In the genomic region with DNA sequence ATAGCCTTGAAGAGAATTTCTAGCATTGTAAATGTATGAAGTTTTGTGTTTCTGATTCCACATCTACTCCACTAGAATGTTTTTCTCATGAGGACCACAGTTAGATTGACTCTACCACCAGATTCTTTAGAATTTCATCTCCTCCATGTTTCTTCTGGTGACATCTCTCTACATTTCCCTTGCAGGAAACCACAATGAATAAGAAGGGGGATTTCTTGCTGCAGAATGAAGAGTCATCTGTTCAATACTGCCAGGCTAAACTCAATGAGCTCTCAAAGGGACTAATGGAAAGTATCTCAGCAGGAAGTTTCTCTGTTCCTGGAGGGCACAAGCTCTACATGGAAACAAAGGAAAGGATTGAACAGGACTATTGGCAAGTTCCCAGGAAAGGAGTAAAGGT, we compare ENCODE assay signal across 14 cellular contexts. TPM values are rescaled to one million over a fixed set of nuclear protein-coding genes. Genes with fewer than 3 reads are reported as not detected.
DNase-seq lines count a peak whose midpoint lies in the region; ATAC-seq and TF ChIP-seq lines count a peak whose summit lies in the region.
"Had no signal": no experiment of that assay in that cellular context is flagged by ENCODE, and none has a peak within 500 bp of the region (broad histone marks: within the 10 kb centered on the region; RNA-seq: fewer than 3 reads in every experiment).

No MANE protein-coding gene starts in this region.

- POLR2A ChIA-PET in activated CD4-positive, alpha-beta T cell treated with anti-CD3 and anti-CD28 coated beads for 36 hours (lab: Charles Lee) = no interaction called here
- POLR2A ChIA-PET in activated CD4-positive, alpha-beta T cell treated with anti-CD3 and anti-CD28 coated beads, Interleukin-2, amount 10 ng/mL, durations not matched to agents 7 days and 5 days (lab: Charles Lee) = no interaction called here

- no peaks in the 10 kb centered on the region for H3K36me3 Mint-ChIP-seq in activated CD4-positive, alpha-beta T cell treated with anti-CD3 and anti-CD28 coated beads for 36 hours (ENCODE audit: low read depth)
- no peaks in the 10 kb centered on the region for H3K36me3 Mint-ChIP-seq in activated CD4-positive, alpha-beta T cell treated with anti-CD3 and anti-CD28 coated beads, Interleukin-2, amount 10 ng/mL, durations not matched to agents 7 days and 5 days (ENCODE audit: low read depth)

- H3K9me3 Mint-ChIP-seq in activated CD4-positive, alpha-beta T cell treated with anti-CD3 and anti-CD28 coated beads for 36 hours (ENCODE audit: low read depth) = no peaks in the 10 kb centered on the region
- peaks cover 6% of the 10 kb centered on the region for H3K9me3 Mint-ChIP-seq in activated CD4-positive, alpha-beta T cell treated with anti-CD3 and anti-CD28 coated beads, Interleukin-2, amount 10 ng/mL, durations not matched to agents 7 days and 5 days
- H3K9me3 Mint-ChIP-seq: GM23338 had no signal

- ATAC-seq in activated CD4-positive, alpha-beta T cell treated with anti-CD3 and anti-CD28 coated beads for 36 hours = peak; percentile 79
- ATAC-seq in HG03442 (IDR thresholded peaks at IDR 0.05; ENCODE audit: unreplicated experiment) = no peak
- ATAC-seq: GM12878, GM23338 had no signal

- CTCF ChIA-PET in activated CD4-positive, alpha-beta T cell treated with anti-CD3 and anti-CD28 coated beads for 36 hours (lab: Charles Lee) = interaction anchor here (0.6 to 1.3 kb wide), 4 partner anchors 26 to 211 kb away, joined by 3 to 4 read pairs (median 3); no protein-coding TSS in a partner anchor
- CTCF ChIA-PET in activated CD4-positive, alpha-beta T cell treated with anti-CD3 and anti-CD28 coated beads, Interleukin-2, amount 10 ng/mL, durations not matched to agents 7 days and 5 days (lab: Charles Lee) = interaction anchor here (1.0 kb wide), 1 partner anchor 184 kb away, joined by 3 read pairs; a partner anchor contains a TSS

- TF ChIP-seq CTCF in GM10266 (IDR thresholded peaks at IDR 0.05; ENCODE audit: control insufficient read depth, insufficient read depth, low read depth, missing control alignments) = no peak

- intact Hi-C loops in activated CD4-positive, alpha-beta T cell treated with anti-CD3 and anti-CD28 coated beads for 36 hours (cut with DNase I, micrococcal nuclease) = no loop called here

- no peak overlapping the region for H3K27ac Mint-ChIP-seq in activated CD4-positive, alpha-beta T cell treated with anti-CD3 and anti-CD28 coated beads for 36 hours
- H3K27ac Mint-ChIP-seq in activated CD4-positive, alpha-beta T cell treated with anti-CD3 and anti-CD28 coated beads, Interleukin-2, amount 10 ng/mL, durations not matched to agents 7 days and 5 days = no peak overlapping the region
- H3K27ac Mint-ChIP-seq: GM23338 had no signal

- no peak overlapping the region for H3K4me3 Mint-ChIP-seq in activated CD4-positive, alpha-beta T cell treated with anti-CD3 and anti-CD28 coated beads for 36 hours
- no peak overlapping the region for H3K4me3 Mint-ChIP-seq in activated CD4-positive, alpha-beta T cell treated with anti-CD3 and anti-CD28 coated beads, Interleukin-2, amount 10 ng/mL, durations not matched to agents 7 days and 5 days
- H3K4me3 Mint-ChIP-seq: GM23338 had no signal

- H3K27me3 Mint-ChIP-seq in activated CD4-positive, alpha-beta T cell treated with anti-CD3 and anti-CD28 coated beads for 36 hours = no peaks in the 10 kb centered on the region
- H3K27me3 Mint-ChIP-seq in activated CD4-positive, alpha-beta T cell treated with anti-CD3 and anti-CD28 coated beads, Interleukin-2, amount 10 ng/mL, durations not matched to agents 7 days and 5 days = peaks cover 2% of the 10 kb centered on the region

- peaks cover 9% of the 10 kb centered on the region for H3K4me1 Mint-ChIP-seq in activated CD4-positive, alpha-beta T cell treated with anti-CD3 and anti-CD28 coated beads for 36 hours
- H3K4me1 Mint-ChIP-seq in activated CD4-positive, alpha-beta T cell treated with anti-CD3 and anti-CD28 coated beads, Interleukin-2, amount 10 ng/mL, durations not matched to agents 7 days and 5 days = peaks cover 3% of the 10 kb centered on the region

- DNase-seq in activated CD4-positive, alpha-beta T cell treated with anti-CD3 and anti-CD28 coated beads for 36 hours = no peak
- DNase-seq in activated CD4-positive, alpha-beta T cell treated with anti-CD3 and anti-CD28 coated beads, Interleukin-2, amount 10 ng/mL, durations not matched to agents 7 days and 5 days = no peak
- DNase-seq in COLO829 (ENCODE audit: low spot score) = peak; percentile 23
- peak; percentile 67 for DNase-seq in NCI-H69 (lab: John Stamatoyannopoulos, UW)
- peak; percentile 19 for DNase-seq in foreskin melanocyte
- DNase-seq in H4 (ENCODE audit: low spot score) = no peak
- DNase-seq in GM10266 (ENCODE audit: extremely low spot score) = no peak
- DNase-seq: 8988T, AML-193, Calu3, DMS 273 treated with DMSO at 0.1 percent for 48 hours had no signal

RNA-seq across cellular contexts. Expression of a gene that starts 18.6 kb away (rescaled TPM):
- under 1 TPM; 0.46 to 0.53 TPM for total RNA-seq in activated CD4-positive, alpha-beta T cell treated with anti-CD3 and anti-CD28 coated beads for 36 hours
- under 1 TPM; 0.27 to 0.31 TPM for total RNA-seq in activated CD4-positive, alpha-beta T cell treated with anti-CD3 and anti-CD28 coated beads, Interleukin-2, amount 10 ng/mL, durations not matched to agents 7 days and 5 days
- total RNA-seq in H4 (2014; rRNA removed; shearing (Covaris generic)) = 0.10 TPM in 1 of 2 replicates, not detected in the other
- total RNA-seq: GM23338 had no signal

Comparison
In these comparisons a context has a peak if more than half of its experiments do, and no peak if none do; other contexts are left out.
1. DNase-seq: peak in COLO829 (single experiment), NCI-H69 (single experiment) and foreskin melanocyte (single experiment); none in activated CD4-positive, alpha-beta T cell treated with anti-CD3 and anti-CD28 coated beads for 36 hours (single experiment), activated CD4-positive, alpha-beta T cell treated with anti-CD3 and anti-CD28 coated beads, Interleukin-2, amount 10 ng/mL, durations not matched to agents 7 days and 5 days (single experiment), H4 (single experiment) and GM10266 (single experiment).